ENCODE assay signal across 1 cellular context in genomic region chr10:73358331-73359279, GRCh38.
A peak's percentile ranks its signal among the peaks of the same experiment; 100 is the strongest.
TF ChIP-seq lines count a peak whose summit lies in the region.

CFAP70 (minus strand) TSS chr10:73358864; CDS start chr10:73354796, 4,068 bp downstream.

TF ChIP-seq in HepG2, 621 proteins besides CTCF, POLR2A, EP300 and RAD21 (continued from another document and continues in another):
- TF ChIP-seq ZNF263 (CRISPR knock-in tag; IDR thresholded peaks at IDR 0.05) (no peak), PBX3 (CRISPR knock-in tag; IDR thresholded peaks at IDR 0.05; ENCODE audit: borderline replicate concordance) (no peak), ZMYM4 (CRISPR knock-in tag; IDR thresholded peaks at IDR 0.05) (peak; percentile 89), MEIS2 (CRISPR knock-in tag; IDR thresholded peaks at IDR 0.05) (0 out of 2 replicates have a peak, but pooled peaks have one; percentile 29), ZNF709 (CRISPR knock-in tag; IDR thresholded peaks at IDR 0.05) (0 out of 2 replicates have a peak, but pooled peaks have one; percentile 34), RERE (CRISPR knock-in tag; IDR thresholded peaks at IDR 0.05; ENCODE audit: low read depth) (no peak), HDAC1 (CRISPR knock-in tag; IDR thresholded peaks at IDR 0.05) (peak; percentile 62), CBX2 (IDR thresholded peaks at IDR 0.05; ENCODE audit: low read depth, low read length) (no peak), CBX2 (CRISPR knock-in tag; IDR thresholded peaks at IDR 0.05; ENCODE audit: low read depth) (no peak), HIVEP1 (CRISPR knock-in tag; IDR thresholded peaks at IDR 0.05) (0 out of 2 replicates have a peak, but pooled peaks have one; percentile 38), DR1 (CRISPR knock-in tag; IDR thresholded peaks at IDR 0.05) (peak; percentile 62; the same call in 1 of the 2 replicates), PHF21A (CRISPR knock-in tag; IDR thresholded peaks at IDR 0.05) (peak; percentile 71; the same call in 1 of the 2 replicates), EZH2 (conservative IDR thresholded peaks at IDR 0.05; ENCODE audit: low read depth, low read length) (no peak), ZNF572 (CRISPR knock-in tag; IDR thresholded peaks at IDR 0.05) (peak; percentile 76; the same call in 1 of the 2 replicates), KMT2B (CRISPR knock-in tag; IDR thresholded peaks at IDR 0.05) (0 out of 2 replicates have a peak, but pooled peaks have one; percentile 26), KAT8 (CRISPR knock-in tag; IDR thresholded peaks at IDR 0.05) (peak; percentile 71), ZNF546 (CRISPR knock-in tag; conservative IDR thresholded peaks at IDR 0.05) (no peak), THYN1 (CRISPR knock-in tag; IDR thresholded peaks at IDR 0.05; ENCODE audit: borderline replicate concordance, low read depth) (no peak), GATAD2A (CRISPR knock-in tag; IDR thresholded peaks at IDR 0.05) (0 out of 2 replicates have a peak, but pooled peaks have one; percentile 5), MEF2D (CRISPR knock-in tag; IDR thresholded peaks at IDR 0.05) (no peak), IRF2 (CRISPR knock-in tag; IDR thresholded peaks at IDR 0.05) (0 out of 2 replicates have a peak, but pooled peaks have one; percentile 25), ZBTB20 (CRISPR knock-in tag; IDR thresholded peaks at IDR 0.05; ENCODE audit: borderline replicate concordance, low read depth) (0 out of 2 replicates have a peak, but pooled peaks have one; percentile 27), ZNF503 (CRISPR knock-in tag; IDR thresholded peaks at IDR 0.05) (0 out of 2 replicates have a peak, but pooled peaks have one; percentile 30), ZKSCAN8 (CRISPR knock-in tag; IDR thresholded peaks at IDR 0.05; ENCODE audit: borderline replicate concordance) (no peak), TOPORS (CRISPR knock-in tag; IDR thresholded peaks at IDR 0.05) (no peak), ZFP91 (CRISPR knock-in tag; IDR thresholded peaks at IDR 0.05; ENCODE audit: borderline replicate concordance) (peak; percentile 76; the same call in 1 of the 2 replicates), RARA (CRISPR knock-in tag; IDR thresholded peaks at IDR 0.05) (0 out of 2 replicates have a peak, but pooled peaks have one; percentile 11), ZNF670 (CRISPR knock-in tag; IDR thresholded peaks at IDR 0.05; ENCODE audit: borderline replicate concordance) (no peak), NONO (IDR thresholded peaks at IDR 0.05) (no peak), NONO (CRISPR knock-in tag; conservative IDR thresholded peaks at IDR 0.05) (peak; percentile 66; the same call in 1 of the 2 replicates), ZNF501 (CRISPR knock-in tag; IDR thresholded peaks at IDR 0.05) (peak; percentile 83), GRHL1 (CRISPR knock-in tag; conservative IDR thresholded peaks at IDR 0.05) (no peak), ARID4A (CRISPR knock-in tag; IDR thresholded peaks at IDR 0.05; ENCODE audit: borderline replicate concordance) (peak; percentile 76; the same call in 1 of the 2 replicates), TCF7 (IDR thresholded peaks at IDR 0.05; ENCODE audit: low read depth) (no peak), ZNF512 (CRISPR knock-in tag; IDR thresholded peaks at IDR 0.05) (no peak), ZFP36L1 (CRISPR knock-in tag; IDR thresholded peaks at IDR 0.05) (no peak), ZNF687 (CRISPR knock-in tag; IDR thresholded peaks at IDR 0.05) (peak; percentile 82), SALL1 (CRISPR knock-in tag; IDR thresholded peaks at IDR 0.05) (peak; percentile 46)
